In genomic region chr19:48966541-48967345, GRCh38 we compare ENCODE assay signal across 8 cellular contexts. TPM values are rescaled to one million over a fixed set of nuclear protein-coding genes. Genes with fewer than 3 reads are reported as not detected.
DNase-seq lines count a peak whose midpoint lies in the region; ATAC-seq and TF ChIP-seq lines count a peak whose summit lies in the region.

No MANE protein-coding gene starts in this region.

- no peak for ATAC-seq in left ventricle myocardium superior
- no peak for ATAC-seq in stimulated activated naive B cell treated with anti-CD40 and anti-IgM and Interleukin-4, amounts not matched to agents 10 μg/mL and 1 μg/mL and 100 μg/mL, for 72 hours (replicated peaks)
- no peak for ATAC-seq in GM21515 (IDR thresholded peaks at IDR 0.05; ENCODE audit: unreplicated experiment)

- DNase-seq in cardiac muscle cell (ENCODE audit: low read depth in 1 of 2, low spot score in 1 of 2) (peak in 1 of 2 donors; percentile 34), left ventricle myocardium superior (no peak), OCI-M2 (lab: John Stamatoyannopoulos, UW; ENCODE audit: unreplicated experiment) (no peak), SHP77 treated with DMSO at 0.1 percent for 48 hours (lab: John Stamatoyannopoulos, UW) (no peak)
- no peak for DNase-seq in activated CD4-positive, alpha-beta memory T cell treated with anti-CD3 and anti-CD28 coated beads for 36 hours
- no peak for DNase-seq in stimulated activated naive B cell treated with anti-CD40 and anti-IgM and Interleukin-4, amounts not matched to agents 10 μg/mL and 1 μg/mL and 100 μg/mL, for 72 hours

- peaks cover 50% of the 10 kb centered on the region for H3K4me1 Mint-ChIP-seq in activated CD4-positive, alpha-beta memory T cell treated with anti-CD3 and anti-CD28 coated beads for 36 hours (ENCODE audit: low read depth)
- H3K4me1 Mint-ChIP-seq in stimulated activated naive B cell treated with anti-CD40 and anti-IgM and Interleukin-4, amounts not matched to agents 10 μg/mL and 1 μg/mL and 100 μg/mL, for 72 hours: peaks cover 54 to 82% of the 10 kb centered on the region in 2 donors

- no peaks in the 10 kb centered on the region for H3K9me3 ChIP-seq in cardiac muscle cell (ENCODE audit: low read depth)

- POLR2A ChIA-PET in activated CD4-positive, alpha-beta memory T cell treated with anti-CD3 and anti-CD28 coated beads for 36 hours (lab: Charles Lee): interaction anchor here (0.7 to 2.1 kb wide), 6 partner anchors 16 to 95 kb away, joined by 3 to 6 read pairs (median 5); partner anchors contain the start of genes GYS1, NUCB1, PPP1R15A and RUVBL2

- intact Hi-C loops in left ventricle myocardium superior (cut with micrococcal nuclease): no loop called here
- intact Hi-C loops in activated CD4-positive, alpha-beta memory T cell treated with anti-CD3 and anti-CD28 coated beads for 36 hours (cut with micrococcal nuclease): loop anchor here (5.0 kb wide), 1 partner anchor 109 kb away; no protein-coding TSS in a partner anchor

- H3K36me3 Mint-ChIP-seq in activated CD4-positive, alpha-beta memory T cell treated with anti-CD3 and anti-CD28 coated beads for 36 hours: peaks cover 32% of the 10 kb centered on the region
- H3K36me3 Mint-ChIP-seq in stimulated activated naive B cell treated with anti-CD40 and anti-IgM and Interleukin-4, amounts not matched to agents 10 μg/mL and 1 μg/mL and 100 μg/mL, for 72 hours: peaks cover 51 to 58% of the 10 kb centered on the region in 2 donors

- peak overlapping the region; percentile 89 for H3K4me3 Mint-ChIP-seq in activated CD4-positive, alpha-beta memory T cell treated with anti-CD3 and anti-CD28 coated beads for 36 hours
- peak overlapping the region; percentile 99 for H3K4me3 Mint-ChIP-seq in stimulated activated naive B cell treated with anti-CD40 and anti-IgM and Interleukin-4, amounts not matched to agents 10 μg/mL and 1 μg/mL and 100 μg/mL, for 72 hours

- H3K36me3 ChIP-seq in cardiac muscle cell: peaks cover 32% of the 10 kb centered on the region

- CTCF ChIA-PET in activated CD4-positive, alpha-beta memory T cell treated with anti-CD3 and anti-CD28 coated beads for 36 hours (lab: Charles Lee): interaction anchor here (1.3 to 6.5 kb wide), 6 partner anchors 12 to 182 kb away, joined by 3 to 52 read pairs (median 5); partner anchors contain the start of genes BAX, GYS1 and RUVBL2

- no peak for TF ChIP-seq CTCF in cardiac muscle cell (IDR thresholded peaks at IDR 0.05; ENCODE audit: low read depth, low read length)

- H3K27ac ChIP-seq in cardiac muscle cell: peak overlapping the region; percentile 56

- H3K27ac Mint-ChIP-seq in activated CD4-positive, alpha-beta memory T cell treated with anti-CD3 and anti-CD28 coated beads for 36 hours: peak overlapping the region; percentile 93
- H3K27ac Mint-ChIP-seq in stimulated activated naive B cell treated with anti-CD40 and anti-IgM and Interleukin-4, amounts not matched to agents 10 μg/mL and 1 μg/mL and 100 μg/mL, for 72 hours: peak overlapping the region; percentile 99

- H3K4me3 ChIP-seq in cardiac muscle cell (peak overlapping the region; percentile 62), iPS-11a (ENCODE audit: low read depth, low read length) (peak overlapping the region; percentile 94)

- no peaks in the 10 kb centered on the region for H3K27me3 ChIP-seq in cardiac muscle cell

- H3K9me3 Mint-ChIP-seq in activated CD4-positive, alpha-beta memory T cell treated with anti-CD3 and anti-CD28 coated beads for 36 hours: no peaks in the 10 kb centered on the region
- peaks cover 0 to 3% of the 10 kb centered on the region in 2 donors for H3K9me3 Mint-ChIP-seq in stimulated activated naive B cell treated with anti-CD40 and anti-IgM and Interleukin-4, amounts not matched to agents 10 μg/mL and 1 μg/mL and 100 μg/mL, for 72 hours

- H3K27me3 Mint-ChIP-seq in activated CD4-positive, alpha-beta memory T cell treated with anti-CD3 and anti-CD28 coated beads for 36 hours: no peaks in the 10 kb centered on the region
- no peaks in the 10 kb centered on the region for H3K27me3 Mint-ChIP-seq in stimulated activated naive B cell treated with anti-CD40 and anti-IgM and Interleukin-4, amounts not matched to agents 10 μg/mL and 1 μg/mL and 100 μg/mL, for 72 hours

- peaks cover 19% of the 10 kb centered on the region for H3K4me1 ChIP-seq in cardiac muscle cell (ENCODE audit: low read depth)

RNA-seq across cellular contexts. Expression of gene FTL, which starts 1.6 kb away (rescaled TPM):
- total RNA-seq in cardiac muscle cell: 760 and 891 TPM in 2 replicates
- polyA plus RNA-seq in cardiac muscle cell: 1,227 and 1,335 TPM in 2 replicates
- 684 TPM for total RNA-seq in left ventricle myocardium superior
- 100 to 1,000 TPM; 870 to 900 TPM for total RNA-seq in activated CD4-positive, alpha-beta memory T cell treated with anti-CD3 and anti-CD28 coated beads for 36 hours

RNA-seq across cellular contexts. Expression of gene BAX, which starts 12.1 kb away (rescaled TPM):
- total RNA-seq in cardiac muscle cell (64.2 and 126 TPM in 2 replicates), left ventricle myocardium superior (22.0 TPM)
- 68.7 and 95.2 TPM in 2 replicates for polyA plus RNA-seq in cardiac muscle cell
- total RNA-seq in activated CD4-positive, alpha-beta memory T cell treated with anti-CD3 and anti-CD28 coated beads for 36 hours: 100 to 1,000 TPM; 173 to 181 TPM

RNA-seq across cellular contexts. Expression of gene GYS1, which starts 26.4 kb away (rescaled TPM):
- total RNA-seq in cardiac muscle cell (155 and 165 TPM in 2 replicates), left ventricle myocardium superior (103 TPM)
- 175 and 195 TPM in 2 replicates for polyA plus RNA-seq in cardiac muscle cell
- 10 to 100 TPM; 42.2 to 47.6 TPM for total RNA-seq in activated CD4-positive, alpha-beta memory T cell treated with anti-CD3 and anti-CD28 coated beads for 36 hours

RNA-seq across cellular contexts. Expression of gene RUVBL2, which starts 26.9 kb away (rescaled TPM):
- 240 and 294 TPM in 2 replicates for total RNA-seq in cardiac muscle cell
- 128 and 167 TPM in 2 replicates for polyA plus RNA-seq in cardiac muscle cell
- total RNA-seq in left ventricle myocardium superior: 44.4 TPM
- total RNA-seq in activated CD4-positive, alpha-beta memory T cell treated with anti-CD3 and anti-CD28 coated beads for 36 hours: 100 to 1,000 TPM; 107 to 109 TPM

RNA-seq across cellular contexts. Expression of gene DHDH, which starts 33.2 kb away (rescaled TPM):
- total RNA-seq in cardiac muscle cell: 2.2 and 4.8 TPM in 2 replicates
- polyA plus RNA-seq in cardiac muscle cell: 7.0 and 10.2 TPM in 2 replicates
- total RNA-seq in left ventricle myocardium superior: not detected
- 1 to 10 TPM; 2.0 to 2.8 TPM for total RNA-seq in activated CD4-positive, alpha-beta memory T cell treated with anti-CD3 and anti-CD28 coated beads for 36 hours
